19 cellular contexts compared by ENCODE assay signal in the genomic region with DNA sequence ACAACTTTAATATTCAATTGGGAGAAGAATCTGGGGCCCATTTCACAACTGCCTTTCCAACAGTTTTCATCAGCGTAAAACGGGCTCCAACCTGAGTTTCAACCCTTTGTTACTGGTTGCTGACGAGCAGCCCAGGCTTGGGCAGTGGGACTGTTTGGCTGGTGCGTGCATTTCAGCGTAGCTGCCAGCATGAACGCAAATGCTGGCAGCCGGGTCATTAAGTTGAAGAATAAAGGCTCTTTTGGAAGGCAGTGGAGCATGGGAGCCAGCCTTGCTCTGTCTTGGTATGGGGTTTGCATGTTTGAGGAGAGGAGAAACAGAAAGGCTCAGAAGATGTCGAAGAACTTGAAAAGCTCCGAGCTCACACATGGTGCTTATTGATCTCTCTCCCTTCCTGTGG. TPM values are rescaled to one million over a fixed set of nuclear protein-coding genes. Genes with fewer than 3 reads are reported as not detected.
A peak's percentile ranks its signal among the peaks of the same experiment; 100 is the strongest.
DNase-seq lines count a peak whose midpoint lies in the region; ATAC-seq and TF ChIP-seq lines count a peak whose summit lies in the region.
"Had no signal": no experiment of that assay in that cellular context is flagged by ENCODE, and none has a peak within 500 bp of the region (broad histone marks: within the 10 kb centered on the region; RNA-seq: fewer than 3 reads in every experiment).

No MANE protein-coding gene starts in this region.

- H4K20me1 ChIP-seq in neural progenitor cell (ENCODE audit: low read depth), result no peaks in the 10 kb centered on the region

- H3K27ac Mint-ChIP-seq in neural progenitor cell, result peak overlapping the region; percentile 76
- H3K27ac Mint-ChIP-seq in activated CD8-positive, alpha-beta T cell treated with anti-CD3 and anti-CD28 coated beads for 36 hours, result no peak overlapping the region
- H3K27ac Mint-ChIP-seq: CD4-positive, alpha-beta memory T cell had no signal

- no peak for ATAC-seq in activated CD8-positive, alpha-beta T cell treated with anti-CD3 and anti-CD28 coated beads for 36 hours
- ATAC-seq in GM18520 (IDR thresholded peaks at IDR 0.05; ENCODE audit: unreplicated experiment), result no peak

- peak overlapping the region; percentile 50 for H3K4me2 ChIP-seq in neural progenitor cell
- H3K4me2 ChIP-seq: PC-9 had no signal

- peaks cover 39% of the 10 kb centered on the region for H3K4me1 ChIP-seq in neural progenitor cell

- H3K9ac ChIP-seq in neural progenitor cell, result no peak overlapping the region
- H3K9ac ChIP-seq: GM23248 had no signal

- peaks cover 41% of the 10 kb centered on the region for H3K4me1 Mint-ChIP-seq in neural progenitor cell
- H3K4me1 Mint-ChIP-seq in activated CD8-positive, alpha-beta T cell treated with anti-CD3 and anti-CD28 coated beads for 36 hours (ENCODE audit: low read depth), result no peaks in the 10 kb centered on the region
- H3K4me1 Mint-ChIP-seq: CD4-positive, alpha-beta memory T cell had no signal

- no peaks in the 10 kb centered on the region for H3K9me3 Mint-ChIP-seq in neural progenitor cell
- H3K9me3 Mint-ChIP-seq in activated CD8-positive, alpha-beta T cell treated with anti-CD3 and anti-CD28 coated beads for 36 hours, result no peaks in the 10 kb centered on the region
- H3K9me3 Mint-ChIP-seq: CD4-positive, alpha-beta memory T cell had no signal

- H3F3A ChIP-seq in neural progenitor cell (ENCODE audit: low read depth), result peaks cover 26% of the 10 kb centered on the region

- CTCF ChIA-PET in activated CD8-positive, alpha-beta T cell treated with anti-CD3 and anti-CD28 coated beads for 36 hours (lab: Charles Lee), result no interaction called here

- no peaks in the 10 kb centered on the region for H3K36me3 Mint-ChIP-seq in neural progenitor cell
- peaks cover 6% of the 10 kb centered on the region for H3K36me3 Mint-ChIP-seq in activated CD8-positive, alpha-beta T cell treated with anti-CD3 and anti-CD28 coated beads for 36 hours (ENCODE audit: low read depth)

- H3K4me3 ChIP-seq in neural progenitor cell, result no peak overlapping the region
- H3K4me3 ChIP-seq: GM23248, PC-9, SJCRH30 had no signal

- peak overlapping the region; percentile 11 for H3K27ac ChIP-seq in neural progenitor cell
- H3K27ac ChIP-seq: GM23248, PC-9, SJCRH30 had no signal

- intact Hi-C loops in activated CD8-positive, alpha-beta T cell treated with anti-CD3 and anti-CD28 coated beads for 36 hours (cut with micrococcal nuclease), result no loop called here

- peak overlapping the region; percentile 80 for H2AFZ ChIP-seq in neural progenitor cell (replicated peaks)
- H2AFZ ChIP-seq: GM23248, PC-9 had no signal

- no peaks in the 10 kb centered on the region for H3K9me3 ChIP-seq in neural progenitor cell (ENCODE audit: low read depth)
- H3K9me3 ChIP-seq: SJCRH30 had no signal

- H3K4me3 Mint-ChIP-seq in neural progenitor cell, result peak overlapping the region; percentile 61
- H3K4me3 Mint-ChIP-seq in activated CD8-positive, alpha-beta T cell treated with anti-CD3 and anti-CD28 coated beads for 36 hours, result no peak overlapping the region
- H3K4me3 Mint-ChIP-seq: CD4-positive, alpha-beta memory T cell had no signal

- no peaks in the 10 kb centered on the region for H3K79me2 ChIP-seq in neural progenitor cell (ENCODE audit: low read depth)

- DNase-seq in NCI-H526 (lab: John Stamatoyannopoulos, UW) (peak; percentile 14 to 55), NCI-H526 treated with DMSO at 0.1 percent for 48 hours (lab: John Stamatoyannopoulos, UW) (no peak), ecto neural progenitor cell (ENCODE audit: low spot score) (peak; percentile 49), neural progenitor cell (ENCODE audit: low spot score) (peak; percentile 75), SW 1271 (lab: John Stamatoyannopoulos, UW) (no peak), HuH-7 (ENCODE audit: low spot score) (no peak)
- DNase-seq in activated CD8-positive, alpha-beta T cell treated with anti-CD3 and anti-CD28 coated beads for 36 hours, result no peak
- DNase-seq: Calu3; CD4-positive, alpha-beta memory T cell; GM23248; IMR-90; Karpas-422; MM.1S; NCI-H1105 treated with DMSO at 0.1 percent for 48 hours; NCI-H1694 treated with DMSO at 0.1 percent for 48 hours; NCI-H748 treated with DMSO at 0.1 percent for 48 hours; PC-9; SJCRH30 had no signal

- no peaks in the 10 kb centered on the region for H3K27me3 ChIP-seq in neural progenitor cell
- H3K27me3 ChIP-seq: SJCRH30 had no signal

- TF ChIP-seq CTCF in neural progenitor cell (IDR thresholded peaks at IDR 0.05), result no peak
- no peak for TF ChIP-seq CTCF in activated CD8-positive, alpha-beta T cell treated with anti-CD3 and anti-CD28 coated beads for 36 hours (IDR thresholded peaks at IDR 0.05)

- no peaks in the 10 kb centered on the region for H3K27me3 Mint-ChIP-seq in neural progenitor cell (ENCODE audit: insufficient read depth, low read depth)
- H3K27me3 Mint-ChIP-seq in activated CD8-positive, alpha-beta T cell treated with anti-CD3 and anti-CD28 coated beads for 36 hours, result peaks cover 7% of the 10 kb centered on the region

- H3K36me3 ChIP-seq in neural progenitor cell, result no peaks in the 10 kb centered on the region
- H3K36me3 ChIP-seq: SJCRH30 had no signal

- POLR2A ChIA-PET in activated CD8-positive, alpha-beta T cell treated with anti-CD3 and anti-CD28 coated beads for 36 hours (lab: Charles Lee), result no interaction called here

RNA-seq across cellular contexts. Expression of a gene that starts 40.7 kb away (rescaled TPM):
- 18.6 and 42.4 TPM in 2 replicates for total RNA-seq in neural progenitor cell (ENCODE audit: low replicate concordance)
- total RNA-seq in activated CD8-positive, alpha-beta T cell treated with anti-CD3 and anti-CD28 coated beads for 36 hours, result 10 to 100 TPM; 61.6 to 63.0 TPM

RNA-seq across cellular contexts. Expression of a gene that starts 40.8 kb away (rescaled TPM):
- 24.2 and 32.0 TPM in 2 replicates for total RNA-seq in neural progenitor cell (ENCODE audit: low replicate concordance)
- 10 to 100 TPM; 18.5 to 20.4 TPM for total RNA-seq in activated CD8-positive, alpha-beta T cell treated with anti-CD3 and anti-CD28 coated beads for 36 hours

Comparison
In these comparisons a context has a peak if more than half of its experiments do, and no peak if none do; other contexts are left out.
1. DNase-seq: peak in NCI-H526 (2 of 2), ecto neural progenitor cell (single experiment) and neural progenitor cell (single experiment); none in NCI-H526 treated with DMSO at 0.1 percent for 48 hours (single experiment), activated CD8-positive, alpha-beta T cell treated with anti-CD3 and anti-CD28 coated beads for 36 hours (single experiment), SW 1271 (0 of 2) and HuH-7 (single experiment).